ENCODE assay signal across 8 cellular contexts in genomic region chr9:5437254-5438216, GRCh38. TPM values are rescaled to one million over a fixed set of nuclear protein-coding genes. Genes with fewer than 3 reads are reported as not detected.
DNase-seq lines count a peak whose midpoint lies in the region; ATAC-seq and TF ChIP-seq lines count a peak whose summit lies in the region.

Gene PLGRKT (minus strand): TSS chr9:5437925. CDS start chr9:5431977, 5,948 bp downstream.

- H3K27me3 Mint-ChIP-seq in CD4-positive, CD25-positive, alpha-beta regulatory T cell: peaks cover 4% of the 10 kb centered on the region

- H3K9me3 ChIP-seq in CD4-positive, CD25-positive, alpha-beta regulatory T cell (ENCODE audit: control insufficient read depth in 2 of 2, low read length in 2 of 2): no peaks in the 10 kb centered on the region
- H3K9me3 ChIP-seq in left lung: no peaks in the 10 kb centered on the region

- H3K27me3 ChIP-seq in CD4-positive, CD25-positive, alpha-beta regulatory T cell (ENCODE audit: control insufficient read depth, insufficient read depth, low read length): no peaks in the 10 kb centered on the region
- H3K27me3 ChIP-seq in left lung: no peaks in the 10 kb centered on the region

- H3K4me1 Mint-ChIP-seq in CD4-positive, CD25-positive, alpha-beta regulatory T cell: peaks cover 18 to 47% (median 28%) of the 10 kb centered on the region in 4 donors

- intact Hi-C loops in left lung (cut with DNase I): no loop called here

- peak within 1 kb of the TSS; percentile 96 to 99 (median 98) for H3K27ac Mint-ChIP-seq in CD4-positive, CD25-positive, alpha-beta regulatory T cell

- no peak for TF ChIP-seq CTCF in left lung (IDR thresholded peaks at IDR 0.05)

- DNase-seq in CD4-positive, CD25-positive, alpha-beta regulatory T cell: peak; percentile 87 to 97 (median 90)
- DNase-seq in NCI-H774 (lab: John Stamatoyannopoulos, UW) (peak; percentile 96), dermis blood vessel endothelial cell (peak; percentile 92), left lung (peak; percentile 97 to 99)
- peak; percentile 89 to 91 for DNase-seq in activated CD4-positive, alpha-beta T cell treated with anti-CD3 and anti-CD28 coated beads, Interleukin-2, amount 50 U/mL, for 48 hours
- peak; percentile 81 to 84 for DNase-seq in stimulated activated CD4-positive, alpha-beta T cell treated with anti-CD3 and anti-CD28 coated beads, Interleukin-2, amount 100 ng/mL, for 48 hours

- peaks cover 10% of the 10 kb centered on the region for H3K36me3 Mint-ChIP-seq in CD4-positive, CD25-positive, alpha-beta regulatory T cell

- peak within 1 kb of the TSS; percentile 82 to 99 (median 96) for H3K4me3 Mint-ChIP-seq in CD4-positive, CD25-positive, alpha-beta regulatory T cell

- peaks cover 28% of the 10 kb centered on the region for H3K4me1 ChIP-seq in CD4-positive, CD25-positive, alpha-beta regulatory T cell (ENCODE audit: control insufficient read depth, insufficient read depth, low read length, poor library complexity, severe bottlenecking)
- H3K4me1 ChIP-seq in left lung: peaks cover 6 to 28% of the 10 kb centered on the region in 2 donors

- peaks cover 0 to 1% (median 0%) of the 10 kb centered on the region in 7 donors for H3K9me3 Mint-ChIP-seq in CD4-positive, CD25-positive, alpha-beta regulatory T cell

- peak within 1 kb of the TSS; percentile 95 for H3K27ac ChIP-seq in CD4-positive, CD25-positive, alpha-beta regulatory T cell (ENCODE audit: insufficient read depth, low read length, poor library complexity, severe bottlenecking)
- H3K27ac ChIP-seq in left lung: peak within 1 kb of the TSS; percentile 90 to 99

- H3K36me3 ChIP-seq in CD4-positive, CD25-positive, alpha-beta regulatory T cell (ENCODE audit: control insufficient read depth, insufficient read depth, low read length): peaks cover 6% of the 10 kb centered on the region
- H3K36me3 ChIP-seq in left lung: peaks cover 0 to 3% of the 10 kb centered on the region in 2 donors

- H3K4me3 ChIP-seq in CD4-positive, CD25-positive, alpha-beta regulatory T cell (ENCODE audit: low read depth, low read length): peak within 1 kb of the TSS; percentile 95
- peak within 1 kb of the TSS; percentile 51 to 63 for H3K4me3 ChIP-seq in left lung

- peak; percentile 98 to 99 for ATAC-seq in CD4-positive, CD25-positive, alpha-beta regulatory T cell (ENCODE audit: low read depth in 2 of 2)
- ATAC-seq in GM19395 (IDR thresholded peaks at IDR 0.05; ENCODE audit: unreplicated experiment) (peak; percentile 86), HG03565 (IDR thresholded peaks at IDR 0.05; ENCODE audit: unreplicated experiment) (peak; percentile 73), left lung (peak; percentile 97)

RNA-seq across cellular contexts. Expression of gene PLGRKT, which starts in this region (rescaled TPM):
- 16.4 TPM for total RNA-seq in CD4-positive, CD25-positive, alpha-beta regulatory T cell
- 10 to 100 TPM; 46.0 to 81.8 (median 53.2) TPM for polyA plus RNA-seq in CD4-positive, CD25-positive, alpha-beta regulatory T cell
- total RNA-seq in dermis blood vessel endothelial cell (6.3 and 7.0 TPM in 2 replicates), left lung (10 to 100 TPM; 23.2 to 26.6 TPM)

Comparison
In these comparisons a context has a peak if more than half of its experiments do, and no peak if none do; other contexts are left out.
1. Peak in every context shown above with its lines: DNase-seq, ATAC-seq, H3K4me3 ChIP-seq and H3K27ac ChIP-seq.